8 cellular contexts compared by ENCODE assay signal in genomic region chr9:125261501-125262216, GRCh38. TPM values are rescaled to one million over a fixed set of nuclear protein-coding genes. Genes with fewer than 3 reads are reported as not detected.
DNase-seq lines count a peak whose midpoint lies in the region; ATAC-seq and TF ChIP-seq lines count a peak whose summit lies in the region.

Gene GAPVD1 (plus strand): TSS chr9:125261826. CDS start chr9:125298922, 37,096 bp downstream.

- peaks cover 8 to 64% of the 10 kb centered on the region in 2 donors for H3K4me1 ChIP-seq in left lung

- no peaks in the 10 kb centered on the region for H3K9me3 ChIP-seq in left lung

- peak within 1 kb of the TSS; percentile 98 to 99 (median 99) for H3K27ac Mint-ChIP-seq in CD14-positive monocyte
- H3K27ac Mint-ChIP-seq in dendritic cell treated with granulocyte-macrophage colony-stimulating factor and Interleukin-4, amounts not matched to agents 40 ng/mL and 50 ng/mL, for 4 days, result peak within 1 kb of the TSS; percentile 93

- peak within 1 kb of the TSS; percentile 92 to 97 for H3K4me3 ChIP-seq in left lung

- peak; percentile 93 for ATAC-seq in GM19324 (IDR thresholded peaks at IDR 0.05; ENCODE audit: low FRiP score, unreplicated experiment)
- peak; percentile 93 for ATAC-seq in HG03460 (IDR thresholded peaks at IDR 0.05; ENCODE audit: unreplicated experiment)
- peak; percentile 99 for ATAC-seq in left lung

- H3K9me3 Mint-ChIP-seq in CD14-positive monocyte, result peaks cover 0 to 6% (median 0%) of the 10 kb centered on the region in 7 donors
- H3K9me3 Mint-ChIP-seq in dendritic cell treated with granulocyte-macrophage colony-stimulating factor and Interleukin-4, amounts not matched to agents 40 ng/mL and 50 ng/mL, for 4 days, result no peaks in the 10 kb centered on the region

- peak within 1 kb of the TSS; percentile 78 to 90 for H3K27ac ChIP-seq in left lung

- intact Hi-C loops in CD14-positive monocyte (cut with micrococcal nuclease), result loop anchor here (2.0 to 10.0 kb wide), 3 partner anchors 21 to 74 kb away; partner anchors contain the start of genes HSPA5 (in 2 of the 2) and PPP6C (in 1 of the 2)
- intact Hi-C loops in dendritic cell treated with granulocyte-macrophage colony-stimulating factor and Interleukin-4, amounts not matched to agents 40 ng/mL and 50 ng/mL, for 4 days (cut with micrococcal nuclease), result loop anchor here (1.0 to 2.0 kb wide), 2 partner anchors 20 to 61 kb away; partner anchors contain the start of genes HSPA5 and RABEPK
- intact Hi-C loops in left lung (cut with DNase I), result no loop called here

- peaks cover 0 to 2% (median 0%) of the 10 kb centered on the region in 3 donors for H3K27me3 Mint-ChIP-seq in CD14-positive monocyte (ENCODE audit: low read depth in 3 of 3)
- H3K27me3 Mint-ChIP-seq in dendritic cell treated with granulocyte-macrophage colony-stimulating factor and Interleukin-4, amounts not matched to agents 40 ng/mL and 50 ng/mL, for 4 days, result no peaks in the 10 kb centered on the region

- H3K4me1 Mint-ChIP-seq in CD14-positive monocyte, result peaks cover 69% of the 10 kb centered on the region
- peaks cover 77% of the 10 kb centered on the region for H3K4me1 Mint-ChIP-seq in dendritic cell treated with granulocyte-macrophage colony-stimulating factor and Interleukin-4, amounts not matched to agents 40 ng/mL and 50 ng/mL, for 4 days (ENCODE audit: low read depth)

- H3K27me3 ChIP-seq in left lung, result no peaks in the 10 kb centered on the region

- H3K36me3 Mint-ChIP-seq in CD14-positive monocyte, result peaks cover 17 to 25% of the 10 kb centered on the region in 2 donors
- H3K36me3 Mint-ChIP-seq in dendritic cell treated with granulocyte-macrophage colony-stimulating factor and Interleukin-4, amounts not matched to agents 40 ng/mL and 50 ng/mL, for 4 days (ENCODE audit: low read depth), result peaks cover 41% of the 10 kb centered on the region

- DNase-seq in CD14-positive monocyte (ENCODE audit: low spot score) (peak; percentile 89), NCI-H526 treated with DMSO at 0.1 percent for 48 hours (lab: John Stamatoyannopoulos, UW) (peak; percentile 55), left lung (peak; percentile 91 to 98)
- DNase-seq in activated CD4-positive, alpha-beta T cell treated with anti-CD3 and anti-CD28 coated beads, Interleukin-2, amount 50 U/mL, for 1 hour, result peak; percentile 82
- DNase-seq in stimulated activated CD4-positive, alpha-beta T cell treated with anti-CD3 and anti-CD28 coated beads, Interleukin-2, amount 100 ng/mL, for 48 hours, result peak; percentile 84 to 88

- peak within 1 kb of the TSS; percentile 97 to 98 for H3K4me3 Mint-ChIP-seq in CD14-positive monocyte
- peak within 1 kb of the TSS; percentile 100 for H3K4me3 Mint-ChIP-seq in dendritic cell treated with granulocyte-macrophage colony-stimulating factor and Interleukin-4, amounts not matched to agents 40 ng/mL and 50 ng/mL, for 4 days

- TF ChIP-seq CTCF in CD14-positive monocyte (IDR thresholded peaks at IDR 0.05) (peak; percentile 58), left lung (IDR thresholded peaks at IDR 0.05) (peak; percentile 39 to 65)

- peaks cover 0 to 24% of the 10 kb centered on the region in 2 donors for H3K36me3 ChIP-seq in left lung

RNA-seq across cellular contexts. Expression of gene GAPVD1, which starts in this region (rescaled TPM):
- polyA plus RNA-seq in CD14-positive monocyte, result 10 to 100 TPM; 30.5 to 49.2 TPM
- 10 to 100 TPM; 55.1 to 63.5 TPM for total RNA-seq in left lung

Comparison
In these comparisons a context has a peak if more than half of its experiments do, and no peak if none do; other contexts are left out.
1. Peak in every context shown above with its lines: DNase-seq, ATAC-seq, H3K4me3 ChIP-seq and H3K27ac ChIP-seq.
2. intact Hi-C loops: an anchor here in CD14-positive monocyte (2.0 to 10.0 kb wide) and dendritic cell treated with granulocyte-macrophage colony-stimulating factor and Interleukin-4, amounts not matched to agents 40 ng/mL and 50 ng/mL, for 4 days (1.0 to 2.0 kb wide); none called in left lung.